ENCODE assay signal across 23 cellular contexts in genomic region chr5:1899201-1899600, GRCh38. TPM values are rescaled to one million over a fixed set of nuclear protein-coding genes. Genes with fewer than 3 reads are reported as not detected.
DNase-seq lines count a peak whose midpoint lies in the region; ATAC-seq and TF ChIP-seq lines count a peak whose summit lies in the region.
"Had no signal": no experiment of that assay in that cellular context is flagged by ENCODE, and none has a peak within 500 bp of the region (broad histone marks: within the 10 kb centered on the region; RNA-seq: fewer than 3 reads in every experiment).

No MANE protein-coding gene starts in this region.

- H3K36me3 ChIP-seq in RWPE2 (ENCODE audit: low read depth) (no peaks in the 10 kb centered on the region), lower lobe of right lung (no peaks in the 10 kb centered on the region), spleen (no peaks in the 10 kb centered on the region)

- WGBS in spleen, 5 donors, result 59 to 76% (median 67%) methylated on average over 5 of the region's 5 CpGs

- CTCF ChIA-PET in activated naive CD4-positive, alpha-beta T cell treated with anti-CD3 and anti-CD28 coated beads, Interleukin-2, amount 10 ng/mL, durations not matched to agents 7 days and 5 days (lab: Charles Lee), result no interaction called here

- TF ChIP-seq CTCF in RWPE2 (IDR thresholded peaks at IDR 0.05; ENCODE audit: poor library complexity, severe bottlenecking) (no peak), lower lobe of right lung (IDR thresholded peaks at IDR 0.05) (no peak), spleen (IDR thresholded peaks at IDR 0.05 in 8 of 11, conservative IDR thresholded peaks at IDR 0.05 in 3 of 11) (no peak)

- no peaks in the 10 kb centered on the region for H3K36me3 Mint-ChIP-seq in activated naive CD4-positive, alpha-beta T cell treated with anti-CD3 and anti-CD28 coated beads, Interleukin-2, amount 10 ng/mL, durations not matched to agents 7 days and 5 days
- H3K36me3 Mint-ChIP-seq: CD4-positive, alpha-beta memory T cell had no signal

- ATAC-seq in activated CD4-positive, CD25-positive, alpha-beta regulatory T cell treated with anti-CD3 and anti-CD28 coated beads, Interleukin-2, amount 50 U/mL, for 24 hours, result no peak
- ATAC-seq in RWPE2 (ENCODE audit: low read depth), result no peak
- no peak for ATAC-seq in lower lobe of right lung
- ATAC-seq in GM19463 (IDR thresholded peaks at IDR 0.05; ENCODE audit: unreplicated experiment), result no peak
- ATAC-seq in HG03039 (IDR thresholded peaks at IDR 0.05; ENCODE audit: unreplicated experiment), result no peak

- H3K27ac ChIP-seq in RWPE2 (ENCODE audit: poor library complexity, severe bottlenecking), result no peak overlapping the region
- no peak overlapping the region for H3K27ac ChIP-seq in lower lobe of right lung
- no peak overlapping the region for H3K27ac ChIP-seq in spleen
- H3K27ac ChIP-seq: 22Rv1, GM23248 had no signal

- no peak for TF ChIP-seq POLR2A in spleen (IDR thresholded peaks at IDR 0.05)

- no peaks in the 10 kb centered on the region for H3K9me3 Mint-ChIP-seq in activated naive CD4-positive, alpha-beta T cell treated with anti-CD3 and anti-CD28 coated beads, Interleukin-2, amount 10 ng/mL, durations not matched to agents 7 days and 5 days

- H3K9me3 ChIP-seq in RWPE2 (ENCODE audit: severe bottlenecking) (no peaks in the 10 kb centered on the region), lower lobe of right lung (no peaks in the 10 kb centered on the region), spleen (peaks cover 0 to 18% (median under 1%) of the 10 kb centered on the region in 8 donors)

- H3K4me1 Mint-ChIP-seq in activated naive CD4-positive, alpha-beta T cell treated with anti-CD3 and anti-CD28 coated beads, Interleukin-2, amount 10 ng/mL, durations not matched to agents 7 days and 5 days, result no peaks in the 10 kb centered on the region
- H3K4me1 Mint-ChIP-seq: CD4-positive, alpha-beta memory T cell had no signal

- H3K27ac Mint-ChIP-seq in activated naive CD4-positive, alpha-beta T cell treated with anti-CD3 and anti-CD28 coated beads, Interleukin-2, amount 10 ng/mL, durations not matched to agents 7 days and 5 days, result no peak overlapping the region
- H3K27ac Mint-ChIP-seq: CD4-positive, alpha-beta memory T cell had no signal

- DNase-seq in activated CD4-positive, CD25-positive, alpha-beta regulatory T cell treated with anti-CD3 and anti-CD28 coated beads, Interleukin-2, amount 50 U/mL, for 72 hours, result peak; percentile 16
- DNase-seq in RWPE2 (ENCODE audit: low spot score), result peak; percentile 46
- peak; percentile 16 for DNase-seq in lower lobe of right lung
- DNase-seq in spleen, result peak; percentile 45
- no peak for DNase-seq in activated naive CD4-positive, alpha-beta T cell treated with anti-CD3 and anti-CD28 coated beads, Interleukin-2, amount 10 ng/mL, durations not matched to agents 7 days and 5 days
- DNase-seq: ACHN; AML-193; C1 segment of cervical spinal cord; Calu3; CD4-positive, alpha-beta memory T cell; COR-L47; DMS53; DMS79 treated with DMSO at 0.1 percent for 48 hours; GF-D8; GM23248; H7; HCEC 1CT had no signal

- no peak overlapping the region for H3K4me3 Mint-ChIP-seq in activated naive CD4-positive, alpha-beta T cell treated with anti-CD3 and anti-CD28 coated beads, Interleukin-2, amount 10 ng/mL, durations not matched to agents 7 days and 5 days
- H3K4me3 Mint-ChIP-seq: CD4-positive, alpha-beta memory T cell had no signal

- H3K4me3 ChIP-seq in RWPE2 (ENCODE audit: severe bottlenecking) (no peak overlapping the region), lower lobe of right lung (no peak overlapping the region), spleen (no peak overlapping the region)
- H3K4me3 ChIP-seq: GM23248 had no signal

- H3K27me3 ChIP-seq in RWPE2 (ENCODE audit: insufficient read depth, poor library complexity, severe bottlenecking) (no peaks in the 10 kb centered on the region), lower lobe of right lung (ENCODE audit: low read depth) (peaks cover 25% of the 10 kb centered on the region), spleen (replicated peaks in 1 of 7) (peaks cover 0 to 68% (median 0%) of the 10 kb centered on the region in 7 donors)

- intact Hi-C loops in lower lobe of right lung (cut with DNase I) (no loop called here), spleen (cut with DNase I; ENCODE audit: low total_unique reads) (no loop called here)

- H3K4me1 ChIP-seq in RWPE2 (ENCODE audit: insufficient read depth, poor library complexity, severe bottlenecking), result no peaks in the 10 kb centered on the region
- H3K4me1 ChIP-seq in lower lobe of right lung, result no peaks in the 10 kb centered on the region
- H3K4me1 ChIP-seq in spleen, result no peaks in the 10 kb centered on the region

- peaks cover 56% of the 10 kb centered on the region for H3K27me3 Mint-ChIP-seq in activated naive CD4-positive, alpha-beta T cell treated with anti-CD3 and anti-CD28 coated beads, Interleukin-2, amount 10 ng/mL, durations not matched to agents 7 days and 5 days

RNA-seq across cellular contexts. Expression of gene IRX4, which starts 16.5 kb away (rescaled TPM):
- total RNA-seq in lower lobe of right lung (not detected), spleen (not detected)
- polyA plus RNA-seq in spleen, result under 1 TPM in 1 of 3 donors, not detected in 2; 0.05 TPM
- total RNA-seq: Calu3; CD4-positive, alpha-beta memory T cell; G401; GM23248 had no signal
- polyA plus RNA-seq: BJ; CD4-positive, alpha-beta memory T cell; GM23248 had no signal
